ENCODE assay signal across 32 cellular contexts in the genomic region with DNA sequence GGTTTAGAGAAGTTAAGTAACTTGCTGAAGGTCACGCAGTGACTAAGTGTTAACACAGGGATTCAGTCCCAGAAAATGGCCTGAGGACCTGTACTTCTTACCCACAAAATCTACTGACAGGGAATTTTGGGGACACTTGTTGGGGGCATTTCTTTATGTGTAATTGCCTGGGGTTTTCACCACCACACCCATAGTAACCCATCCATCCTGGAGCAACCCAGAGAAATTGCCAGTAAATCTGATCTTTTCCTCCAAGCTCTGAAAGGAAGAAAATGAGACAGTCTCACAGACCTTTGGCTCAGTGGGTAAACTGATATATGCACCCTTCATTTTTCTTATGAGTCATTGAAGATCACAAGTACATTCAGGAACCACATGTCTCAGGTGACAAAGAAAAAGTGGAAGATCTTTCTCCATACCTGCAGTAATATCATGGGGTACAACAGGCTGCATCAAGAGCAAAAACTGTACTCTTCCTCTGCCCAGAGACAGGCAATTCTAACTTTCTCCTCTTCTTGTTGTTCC.
"Had no signal": no experiment of that assay in that cellular context is flagged by ENCODE, and none has a peak within 500 bp of the region (broad histone marks: within the 10 kb centered on the region; RNA-seq: fewer than 3 reads in every experiment).

No MANE protein-coding gene starts in this region.

- H3K27ac ChIP-seq: ascending aorta, esophagus muscularis mucosa, foreskin keratinocyte, gastrocnemius medialis, heart left ventricle, WERI-Rb-1 had no signal

- DNase-seq: activated B cell treated with CpG ODN at 0.5 μM for 24 hours; activated CD4-positive, alpha-beta T cell treated with anti-CD3 and anti-CD28 coated beads for 48 hours; activated CD4-positive, alpha-beta T cell treated with anti-CD3 and anti-CD28 coated beads, Interleukin-2, amount 50 U/mL, for 1 hour; activated CD4-positive, alpha-beta T cell treated with anti-CD3 and anti-CD28 coated beads, Interleukin-2, amount 50 U/mL, for 48 hours; activated CD8-positive, alpha-beta memory T cell treated with anti-CD3 and anti-CD28 coated beads for 24 hours; activated CD8-positive, alpha-beta T cell treated with anti-CD3 and anti-CD28 coated beads for 36 hours; activated effector memory CD4-positive, alpha-beta T cell treated with anti-CD3 and anti-CD28 coated beads, Interleukin-2, amount 50 U/mL, for 16 hours; activated naive CD4-positive, alpha-beta T cell treated with anti-CD3 and anti-CD28 coated beads, Interleukin-2, amount 10 ng/mL, durations not matched to agents 7 days and 5 days; activated T-cell treated with anti-CD3 and anti-CD28 coated beads, Interleukin-2, amount 50 U/mL, for 4 hours; caudate nucleus; cortex of kidney; dermis blood vessel endothelial cell; effector CD4-positive, alpha-beta T cell; effector memory CD8-positive, alpha-beta T cell; erythroblast; foreskin keratinocyte; gastrocnemius medialis; glutamatergic neuron; heart left ventricle; SW 1271; T-cell; T-helper 17 cell; T1000; WERI-Rb-1 had no signal

- H3K36me3 ChIP-seq: ascending aorta, esophagus muscularis mucosa, gastrocnemius medialis, heart left ventricle, WERI-Rb-1 had no signal

- H3K27me3 ChIP-seq: foreskin keratinocyte had no signal

- H3K9me3 Mint-ChIP-seq: activated B cell treated with CpG ODN at 0.5 μM for 24 hours; activated CD8-positive, alpha-beta T cell treated with anti-CD3 and anti-CD28 coated beads for 36 hours; activated naive CD4-positive, alpha-beta T cell treated with anti-CD3 and anti-CD28 coated beads, Interleukin-2, amount 10 ng/mL, durations not matched to agents 7 days and 5 days; activated T-cell treated with anti-CD3 and anti-CD28 coated beads, Interleukin-2, amount 50 U/mL, for 4 hours; activated T-helper 2 cell treated with anti-CD3 and anti-CD28 coated beads, Interferon-gamma antibody, Interleukin-2, Interleukin-4, amounts not matched to agents 10 μg/mL and 5 μg/mL and 100 μg/mL, durations not matched to agents 14 hours and 24 hours and 36 hours; effector memory CD8-positive, alpha-beta T cell; T-cell; T-helper 2 cell treated with Interferon-gamma antibody and Interleukin-4, amounts not matched to agents 5 μg/mL and 100 μg/mL, for 36 hours had no signal

- H3K9me3 ChIP-seq: ascending aorta, esophagus muscularis mucosa, gastrocnemius medialis, heart left ventricle had no signal

- H3K4me1 ChIP-seq: ascending aorta had no signal

- FAIRE-seq: colon had no signal

- H3K4me3 ChIP-seq: ascending aorta, esophagus muscularis mucosa, gastrocnemius medialis, heart left ventricle had no signal

- H3K36me3 Mint-ChIP-seq: activated naive CD4-positive, alpha-beta T cell treated with anti-CD3 and anti-CD28 coated beads, Interleukin-2, amount 10 ng/mL, durations not matched to agents 7 days and 5 days; activated naive CD8-positive, alpha-beta T cell; brain had no signal

- H3K27ac Mint-ChIP-seq: activated B cell treated with CpG ODN at 0.5 μM for 24 hours; activated CD8-positive, alpha-beta T cell treated with anti-CD3 and anti-CD28 coated beads for 36 hours; activated naive CD4-positive, alpha-beta T cell treated with anti-CD3 and anti-CD28 coated beads, Interleukin-2, amount 10 ng/mL, durations not matched to agents 7 days and 5 days; activated T-helper 2 cell treated with anti-CD3 and anti-CD28 coated beads, Interferon-gamma antibody, Interleukin-2, Interleukin-4, amounts not matched to agents 10 μg/mL and 5 μg/mL and 100 μg/mL, durations not matched to agents 14 hours and 24 hours and 36 hours; brain; effector memory CD8-positive, alpha-beta T cell; T-helper 17 cell; T-helper 2 cell treated with Interferon-gamma antibody and Interleukin-4, amounts not matched to agents 5 μg/mL and 100 μg/mL, for 36 hours had no signal

- ATAC-seq: activated CD4-positive, CD25-positive, alpha-beta regulatory T cell treated with anti-CD3 and anti-CD28 coated beads, Interleukin-2, amount 50 U/mL, for 24 hours; activated CD8-positive, alpha-beta T cell treated with anti-CD3 and anti-CD28 coated beads for 36 hours; activated T-cell treated with anti-CD3 and anti-CD28 coated beads, Interleukin-2, amount 50 U/mL, for 4 hours; effector memory CD8-positive, alpha-beta T cell; foreskin keratinocyte; gastrocnemius medialis; heart left ventricle; T-cell; T-helper 17 cell had no signal
